Comparison of ENCODE assay signal across 1 cellular context in the genomic region with DNA sequence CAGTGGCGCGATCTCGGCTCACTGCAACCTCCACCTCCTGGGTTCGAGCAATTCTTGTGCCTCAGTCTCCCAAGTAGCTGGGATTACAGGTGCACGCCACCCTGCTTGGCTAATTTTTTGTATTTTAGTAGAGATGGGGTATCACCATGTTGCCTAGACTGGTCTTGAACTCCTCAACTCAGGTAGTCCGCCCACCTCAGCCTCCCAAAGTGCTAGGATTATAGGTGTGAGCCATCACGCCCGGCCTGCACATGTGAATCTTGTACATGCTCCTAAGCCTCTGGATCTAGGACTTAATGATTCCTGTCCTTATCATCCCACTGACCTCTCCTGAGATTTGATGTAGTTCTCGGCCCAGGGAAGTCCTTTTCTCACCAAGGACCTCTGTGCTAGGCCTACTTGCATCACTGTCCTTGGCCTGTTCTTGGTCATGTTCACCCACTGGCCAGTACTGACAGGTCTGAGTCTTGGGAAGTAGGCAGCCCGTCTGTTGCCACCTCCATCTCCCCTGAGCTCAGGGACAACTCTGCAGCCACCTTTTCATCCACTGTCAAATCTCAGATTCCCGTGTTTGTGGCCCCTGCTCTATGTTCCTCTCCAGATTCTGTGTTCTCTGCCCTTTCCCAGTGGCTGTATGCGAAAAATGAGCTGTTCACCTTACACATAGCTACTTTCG.
TF ChIP-seq lines count a peak whose summit lies in the region.

No MANE protein-coding gene starts in this region.

TF ChIP-seq in HCT116, 20 proteins besides CTCF, POLR2A, EP300 and RAD21:
- TF ChIP-seq, protein P1, sequence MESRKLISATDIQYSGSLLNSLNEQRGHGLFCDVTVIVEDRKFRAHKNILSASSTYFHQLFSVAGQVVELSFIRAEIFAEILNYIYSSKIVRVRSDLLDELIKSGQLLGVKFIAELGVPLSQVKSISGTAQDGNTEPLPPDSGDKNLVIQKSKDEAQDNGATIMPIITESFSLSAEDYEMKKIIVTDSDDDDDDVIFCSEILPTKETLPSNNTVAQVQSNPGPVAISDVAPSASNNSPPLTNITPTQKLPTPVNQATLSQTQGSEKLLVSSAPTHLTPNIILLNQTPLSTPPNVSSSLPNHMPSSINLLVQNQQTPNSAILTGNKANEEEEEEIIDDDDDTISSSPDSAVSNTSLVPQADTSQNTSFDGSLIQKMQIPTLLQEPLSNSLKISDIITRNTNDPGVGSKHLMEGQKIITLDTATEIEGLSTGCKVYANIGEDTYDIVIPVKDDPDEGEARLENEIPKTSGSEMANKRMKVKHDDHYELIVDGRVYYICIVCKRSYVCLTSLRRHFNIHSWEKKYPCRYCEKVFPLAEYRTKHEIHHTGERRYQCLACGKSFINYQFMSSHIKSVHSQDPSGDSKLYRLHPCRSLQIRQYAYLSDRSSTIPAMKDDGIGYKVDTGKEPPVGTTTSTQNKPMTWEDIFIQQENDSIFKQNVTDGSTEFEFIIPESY (IDR thresholded peaks at IDR 0.05; ENCODE audit: extremely low read depth, insufficient replicate concordance, low read length): no peak
- TF ChIP-seq ZFX (IDR thresholded peaks at IDR 0.05): no peak
- TF ChIP-seq SRF (IDR thresholded peaks at IDR 0.05; ENCODE audit: low read depth): no peak
- TF ChIP-seq, protein P2, sequence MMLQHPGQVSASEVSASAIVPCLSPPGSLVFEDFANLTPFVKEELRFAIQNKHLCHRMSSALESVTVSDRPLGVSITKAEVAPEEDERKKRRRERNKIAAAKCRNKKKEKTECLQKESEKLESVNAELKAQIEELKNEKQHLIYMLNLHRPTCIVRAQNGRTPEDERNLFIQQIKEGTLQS (IDR thresholded peaks at IDR 0.05): no peak
- TF ChIP-seq, protein P3, sequence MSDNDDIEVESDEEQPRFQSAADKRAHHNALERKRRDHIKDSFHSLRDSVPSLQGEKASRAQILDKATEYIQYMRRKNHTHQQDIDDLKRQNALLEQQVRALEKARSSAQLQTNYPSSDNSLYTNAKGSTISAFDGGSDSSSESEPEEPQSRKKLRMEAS (IDR thresholded peaks at IDR 0.05): no peak
- TF ChIP-seq CBX3 (IDR thresholded peaks at IDR 0.05; ENCODE audit: low read depth): no peak
- no peak for TF ChIP-seq EZH2phosphoT487 (IDR thresholded peaks at IDR 0.05; ENCODE audit: borderline replicate concordance)
- TF ChIP-seq EGR1 (IDR thresholded peaks at IDR 0.05; ENCODE audit: low read depth): no peak
- TF ChIP-seq YY1 (IDR thresholded peaks at IDR 0.05; ENCODE audit: extremely low read depth, insufficient replicate concordance, low read depth, low read length): no peak
- TF ChIP-seq JUND (IDR thresholded peaks at IDR 0.05): no peak
- TF ChIP-seq CEBPB (IDR thresholded peaks at IDR 0.05; ENCODE audit: low read depth): no peak
- TF ChIP-seq ZNF274 (IDR thresholded peaks at IDR 0.05; ENCODE audit: low read depth, low read length): no peak
- TF ChIP-seq POLR2AphosphoS5 (IDR thresholded peaks at IDR 0.05; ENCODE audit: low read depth, low read length): no peak
- TF ChIP-seq FOSL1 (IDR thresholded peaks at IDR 0.05; ENCODE audit: low read depth): no peak
- TF ChIP-seq, protein P4, sequence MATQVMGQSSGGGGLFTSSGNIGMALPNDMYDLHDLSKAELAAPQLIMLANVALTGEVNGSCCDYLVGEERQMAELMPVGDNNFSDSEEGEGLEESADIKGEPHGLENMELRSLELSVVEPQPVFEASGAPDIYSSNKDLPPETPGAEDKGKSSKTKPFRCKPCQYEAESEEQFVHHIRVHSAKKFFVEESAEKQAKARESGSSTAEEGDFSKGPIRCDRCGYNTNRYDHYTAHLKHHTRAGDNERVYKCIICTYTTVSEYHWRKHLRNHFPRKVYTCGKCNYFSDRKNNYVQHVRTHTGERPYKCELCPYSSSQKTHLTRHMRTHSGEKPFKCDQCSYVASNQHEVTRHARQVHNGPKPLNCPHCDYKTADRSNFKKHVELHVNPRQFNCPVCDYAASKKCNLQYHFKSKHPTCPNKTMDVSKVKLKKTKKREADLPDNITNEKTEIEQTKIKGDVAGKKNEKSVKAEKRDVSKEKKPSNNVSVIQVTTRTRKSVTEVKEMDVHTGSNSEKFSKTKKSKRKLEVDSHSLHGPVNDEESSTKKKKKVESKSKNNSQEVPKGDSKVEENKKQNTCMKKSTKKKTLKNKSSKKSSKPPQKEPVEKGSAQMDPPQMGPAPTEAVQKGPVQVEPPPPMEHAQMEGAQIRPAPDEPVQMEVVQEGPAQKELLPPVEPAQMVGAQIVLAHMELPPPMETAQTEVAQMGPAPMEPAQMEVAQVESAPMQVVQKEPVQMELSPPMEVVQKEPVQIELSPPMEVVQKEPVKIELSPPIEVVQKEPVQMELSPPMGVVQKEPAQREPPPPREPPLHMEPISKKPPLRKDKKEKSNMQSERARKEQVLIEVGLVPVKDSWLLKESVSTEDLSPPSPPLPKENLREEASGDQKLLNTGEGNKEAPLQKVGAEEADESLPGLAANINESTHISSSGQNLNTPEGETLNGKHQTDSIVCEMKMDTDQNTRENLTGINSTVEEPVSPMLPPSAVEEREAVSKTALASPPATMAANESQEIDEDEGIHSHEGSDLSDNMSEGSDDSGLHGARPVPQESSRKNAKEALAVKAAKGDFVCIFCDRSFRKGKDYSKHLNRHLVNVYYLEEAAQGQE (IDR thresholded peaks at IDR 0.05; ENCODE audit: low read depth): no peak
- TF ChIP-seq TCF7L2 (IDR thresholded peaks at IDR 0.05; ENCODE audit: borderline replicate concordance, extremely low read depth, insufficient read depth, insufficient read length): no peak
- no peak for TF ChIP-seq ELF1 (IDR thresholded peaks at IDR 0.05; ENCODE audit: borderline replicate concordance, low read depth)
- no peak for TF ChIP-seq SIN3A (IDR thresholded peaks at IDR 0.05; ENCODE audit: low read depth)
TF ChIP-seq in HCT116: peak in this region for 0.
